Comparison of ENCODE assay signal across 11 cellular contexts in genomic region chr13:33351324-33351723, GRCh38.
DNase-seq lines count a peak whose midpoint lies in the region; ATAC-seq and TF ChIP-seq lines count a peak whose summit lies in the region.
"Had no signal": no experiment of that assay in that cellular context is flagged by ENCODE, and none has a peak within 500 bp of the region (broad histone marks: within the 10 kb centered on the region; RNA-seq: fewer than 3 reads in every experiment).

No MANE protein-coding gene starts in this region.

- no peak overlapping the region for H3K27ac Mint-ChIP-seq in activated T-cell treated with anti-CD3 and anti-CD28 coated beads, Interleukin-2, amount 50 U/mL, for 72 hours
- H3K27ac Mint-ChIP-seq in nephron progenitor cell: no peak overlapping the region

- H3K9me3 Mint-ChIP-seq in activated T-cell treated with anti-CD3 and anti-CD28 coated beads, Interleukin-2, amount 50 U/mL, for 72 hours: no peaks in the 10 kb centered on the region
- peaks cover 4% of the 10 kb centered on the region for H3K9me3 Mint-ChIP-seq in nephron progenitor cell

- H3K4me1 Mint-ChIP-seq in activated T-cell treated with anti-CD3 and anti-CD28 coated beads, Interleukin-2, amount 50 U/mL, for 72 hours (ENCODE audit: low read depth): no peaks in the 10 kb centered on the region
- peaks cover 5% of the 10 kb centered on the region for H3K4me1 Mint-ChIP-seq in nephron progenitor cell

- peaks cover 71% of the 10 kb centered on the region for H3K27me3 Mint-ChIP-seq in activated T-cell treated with anti-CD3 and anti-CD28 coated beads, Interleukin-2, amount 50 U/mL, for 72 hours (ENCODE audit: low read depth)
- peaks cover 75% of the 10 kb centered on the region for H3K27me3 Mint-ChIP-seq in nephron progenitor cell (ENCODE audit: low read depth, poor library complexity)

- H3K27me3 ChIP-seq in A673 (replicated peaks; ENCODE audit: insufficient read depth, low read depth, low read length, poor library complexity) (no peaks in the 10 kb centered on the region), lower lobe of right lung (ENCODE audit: low read depth) (no peaks in the 10 kb centered on the region)

- no peak overlapping the region for H3K4me3 Mint-ChIP-seq in activated T-cell treated with anti-CD3 and anti-CD28 coated beads, Interleukin-2, amount 50 U/mL, for 72 hours
- no peak overlapping the region for H3K4me3 Mint-ChIP-seq in nephron progenitor cell

- DNase-seq in A673 (ENCODE audit: low spot score) (peak; percentile 37), KBM-7 (peak; percentile 56), choroid plexus epithelial cell (ENCODE audit: low read depth) (peak; percentile 83), lower lobe of right lung (no peak), nephron progenitor cell (no peak)
- DNase-seq in activated T-cell treated with anti-CD3 and anti-CD28 coated beads, Interleukin-2, amount 50 U/mL, for 72 hours: no peak
- DNase-seq in activated CD4-positive, alpha-beta T cell treated with anti-CD3 and anti-CD28 coated beads, Interleukin-2, amount 50 U/mL, for 4 hours: no peak
- DNase-seq in activated CD4-positive, CD25-positive, alpha-beta regulatory T cell (lab: John Stamatoyannopoulos, UW): no peak
- DNase-seq: aorta; NCI-H1930; stimulated activated CD4-positive, alpha-beta T cell treated with anti-CD3 and anti-CD28 coated beads, Interleukin-4, amount 100 ng/mL, for 4 hours had no signal

- POLR2A ChIA-PET in A673 (lab: Charles Lee; ENCODE audit: low non-redundant PET): no interaction called here

- TF ChIP-seq CTCF in A673 (conservative IDR thresholded peaks at IDR 0.05; ENCODE audit: low read depth, low read length) (0 out of 2 replicates have a peak, but pooled peaks have one; percentile 11), choroid plexus epithelial cell (conservative IDR thresholded peaks at IDR 0.05; ENCODE audit: low read depth, low read length) (peak; percentile 38), lower lobe of right lung (IDR thresholded peaks at IDR 0.05) (peak; percentile 14), nephron progenitor cell (IDR thresholded peaks at IDR 0.05) (no peak)

- H3K36me3 ChIP-seq in A673 (ENCODE audit: insufficient read depth, low read length, poor library complexity, severe bottlenecking): no peaks in the 10 kb centered on the region
- H3K36me3 ChIP-seq in lower lobe of right lung: no peaks in the 10 kb centered on the region

- H3K36me3 Mint-ChIP-seq in activated T-cell treated with anti-CD3 and anti-CD28 coated beads, Interleukin-2, amount 50 U/mL, for 72 hours (ENCODE audit: insufficient read depth in 2 of 2): peaks cover 0 to 2% of the 10 kb centered on the region in 2 donors
- no peaks in the 10 kb centered on the region for H3K36me3 Mint-ChIP-seq in nephron progenitor cell (ENCODE audit: low read depth)

- H3K4me1 ChIP-seq in A673 (ENCODE audit: insufficient read depth, low read length, poor library complexity, severe bottlenecking) (peaks cover 24% of the 10 kb centered on the region), lower lobe of right lung (peaks cover 68% of the 10 kb centered on the region)

- in situ Hi-C loops in KBM-7 (cut with MboI; ENCODE audit: low pct_unique_long_range_greater_than_20kb, low sequenced_read_pairs): no loop called here

- BruUV-seq in A673 (replicated peaks; lab: Mats Ljungman, UMichigan): no TSS peak

- CTCF ChIA-PET in A673 (lab: Charles Lee): no interaction called here

- H3K4me3 ChIP-seq in A673 (ENCODE audit: low read depth, low read length, poor library complexity, severe bottlenecking) (peak overlapping the region; percentile 69), choroid plexus epithelial cell (ENCODE audit: low read depth, low read length) (peak overlapping the region; percentile 79), lower lobe of right lung (no peak overlapping the region)

- H3K9me3 ChIP-seq in A673 (ENCODE audit: low read depth, low read length, poor library complexity, severe bottlenecking) (no peaks in the 10 kb centered on the region), lower lobe of right lung (no peaks in the 10 kb centered on the region)

- no peak for ATAC-seq in lower lobe of right lung
- ATAC-seq in activated T-cell treated with anti-CD3 and anti-CD28 coated beads, Interleukin-2, amount 50 U/mL, for 72 hours (replicated peaks in 1 of 2): no peak

- H3K27ac ChIP-seq in A673 (ENCODE audit: low read depth, low read length, poor library complexity, severe bottlenecking): no peak overlapping the region
- no peak overlapping the region for H3K27ac ChIP-seq in lower lobe of right lung

- intact Hi-C loops in A673 (cut with micrococcal nuclease; ENCODE audit: unreplicated experiment) (loop anchor here (2.0 kb wide), 1 partner anchor 191 kb away; no protein-coding TSS in a partner anchor), lower lobe of right lung (cut with DNase I) (no loop called here)

Comparison
In these comparisons a context has a peak if more than half of its experiments do, and no peak if none do; other contexts are left out.
1. DNase-seq: peak in A673 (single experiment), KBM-7 (single experiment) and choroid plexus epithelial cell (single experiment); none in lower lobe of right lung (single experiment), activated T-cell treated with anti-CD3 and anti-CD28 coated beads, Interleukin-2, amount 50 U/mL, for 72 hours (0 of 2), activated CD4-positive, alpha-beta T cell treated with anti-CD3 and anti-CD28 coated beads, Interleukin-2, amount 50 U/mL, for 4 hours (0 of 2), activated CD4-positive, CD25-positive, alpha-beta regulatory T cell (0 of 4) and nephron progenitor cell (single experiment).